1 cellular context compared by ENCODE assay signal in genomic region chr22:19527861-19528417, GRCh38.
A peak's percentile ranks its signal among the peaks of the same experiment; 100 is the strongest.
TF ChIP-seq lines count a peak whose summit lies in the region.

No MANE protein-coding gene starts in this region.

TF ChIP-seq in K562, 482 proteins besides CTCF, POLR2A, EP300 and RAD21 (continued from another document and continues in another):
- peak; percentile 13; the same call in 1 of the 2 replicates for TF ChIP-seq MAX (CRISPR knock-in tag; IDR thresholded peaks at IDR 0.05)
- TF ChIP-seq SMAD1 (IDR thresholded peaks at IDR 0.05; ENCODE audit: low read depth, low read length, partially characterized antibody): no peak
- peak; percentile 6 for TF ChIP-seq STAG1 (CRISPR knock-in tag; IDR thresholded peaks at IDR 0.05; ENCODE audit: borderline replicate concordance)
- peak; percentile 81; the same call in 1 of the 2 replicates for TF ChIP-seq ZNF12 (CRISPR knock-in tag; IDR thresholded peaks at IDR 0.05)
- no peak for TF ChIP-seq ZNF274 (IDR thresholded peaks at IDR 0.05; ENCODE audit: borderline replicate concordance, low read depth, low read length)
- no peak for TF ChIP-seq CTCFL (IDR thresholded peaks at IDR 0.05; ENCODE audit: borderline replicate concordance, insufficient read depth, low read depth, low read length, poor library complexity, severe bottlenecking)
- 0 out of 2 replicates have a peak, but pooled peaks have one; percentile 68 for TF ChIP-seq ZNF282 (CRISPR knock-in tag; IDR thresholded peaks at IDR 0.05)
- TF ChIP-seq CHD1 (IDR thresholded peaks at IDR 0.05; ENCODE audit: low read length): no peak
- no peak for TF ChIP-seq ZNF639 (CRISPR knock-in tag; conservative IDR thresholded peaks at IDR 0.05 in 1 of 2, IDR thresholded peaks at IDR 0.05 in 1 of 2)
- no peak for TF ChIP-seq CCAR2 (IDR thresholded peaks at IDR 0.05; ENCODE audit: low read depth, low read length)
- TF ChIP-seq CLOCK (CRISPR knock-in tag; IDR thresholded peaks at IDR 0.05; ENCODE audit: borderline replicate concordance): no peak
- no peak for TF ChIP-seq CBFA2T2 (conservative IDR thresholded peaks at IDR 0.05)
- no peak for TF ChIP-seq SMARCA4 (IDR thresholded peaks at IDR 0.05)
- TF ChIP-seq ZBTB40 (IDR thresholded peaks at IDR 0.05): no peak
- peak; percentile 45; the same call in 1 of the 2 replicates for TF ChIP-seq ZBTB40 (CRISPR knock-in tag; IDR thresholded peaks at IDR 0.05)
- TF ChIP-seq KDM4B (IDR thresholded peaks at IDR 0.05; ENCODE audit: borderline replicate concordance in 2 of 2, low read depth in 1 of 2): no peak
- TF ChIP-seq ESRRB (CRISPR knock-in tag; IDR thresholded peaks at IDR 0.05; ENCODE audit: borderline replicate concordance): no peak
- no peak for TF ChIP-seq GTF3C2 (IDR thresholded peaks at IDR 0.05; ENCODE audit: borderline replicate concordance, extremely low read depth, insufficient read length)
- peak in 1 of 2 experiments; percentile 6; a peak in 1 of 4 replicates for TF ChIP-seq FOXA3 (CRISPR knock-in tag; conservative IDR thresholded peaks at IDR 0.05 in 1 of 2, IDR thresholded peaks at IDR 0.05 in 1 of 2)
- TF ChIP-seq ZNF408 (CRISPR knock-in tag; IDR thresholded peaks at IDR 0.05; ENCODE audit: low read depth): no peak
- no peak for TF ChIP-seq JUN (IDR thresholded peaks at IDR 0.05; ENCODE audit: borderline replicate concordance, low read depth, low read length)
- peak; percentile 83; the same call in 1 of the 2 replicates for TF ChIP-seq JUN (CRISPR knock-in tag; IDR thresholded peaks at IDR 0.05; ENCODE audit: borderline replicate concordance)
- no peak for TF ChIP-seq ZNF79 (CRISPR knock-in tag; IDR thresholded peaks at IDR 0.05; ENCODE audit: low read depth)
- TF ChIP-seq TBP (optimal IDR thresholded peaks at IDR 0.05; ENCODE audit: low read depth, low read length): no peak
- no peak for TF ChIP-seq ZNF133 (CRISPR knock-in tag; IDR thresholded peaks at IDR 0.05)
- no peak for TF ChIP-seq MCM7 (IDR thresholded peaks at IDR 0.05)
- TF ChIP-seq ZFP91 (CRISPR knock-in tag; IDR thresholded peaks at IDR 0.05): peak; percentile 72; the same call in 1 of the 2 replicates
- 0 out of 2 replicates have a peak, but pooled peaks have one; percentile 53 for TF ChIP-seq IRF2 (CRISPR knock-in tag; IDR thresholded peaks at IDR 0.05)
- TF ChIP-seq SMARCA5 (IDR thresholded peaks at IDR 0.05): no peak
- TF ChIP-seq NFE2 (IDR thresholded peaks at IDR 0.05; ENCODE audit: low read depth): no peak
- TF ChIP-seq PHTF2 (CRISPR knock-in tag; IDR thresholded peaks at IDR 0.05): peak; percentile 44; the same call in 1 of the 2 replicates
- no peak for TF ChIP-seq TARDBP (IDR thresholded peaks at IDR 0.05)
- no peak for TF ChIP-seq NCOA4 (IDR thresholded peaks at IDR 0.05; ENCODE audit: partially characterized antibody)
- TF ChIP-seq MLX (CRISPR knock-in tag; conservative IDR thresholded peaks at IDR 0.05): no peak
- no peak for TF ChIP-seq HDAC2 (IDR thresholded peaks at IDR 0.05)
- TF ChIP-seq SLC30A9 (CRISPR knock-in tag; IDR thresholded peaks at IDR 0.05): no peak
- TF ChIP-seq BRD4 (IDR thresholded peaks at IDR 0.05): no peak
- no peak for TF ChIP-seq NR3C1 (CRISPR knock-in tag; IDR thresholded peaks at IDR 0.05)
